Comparison of ENCODE assay signal across 38 cellular contexts in the genomic region with DNA sequence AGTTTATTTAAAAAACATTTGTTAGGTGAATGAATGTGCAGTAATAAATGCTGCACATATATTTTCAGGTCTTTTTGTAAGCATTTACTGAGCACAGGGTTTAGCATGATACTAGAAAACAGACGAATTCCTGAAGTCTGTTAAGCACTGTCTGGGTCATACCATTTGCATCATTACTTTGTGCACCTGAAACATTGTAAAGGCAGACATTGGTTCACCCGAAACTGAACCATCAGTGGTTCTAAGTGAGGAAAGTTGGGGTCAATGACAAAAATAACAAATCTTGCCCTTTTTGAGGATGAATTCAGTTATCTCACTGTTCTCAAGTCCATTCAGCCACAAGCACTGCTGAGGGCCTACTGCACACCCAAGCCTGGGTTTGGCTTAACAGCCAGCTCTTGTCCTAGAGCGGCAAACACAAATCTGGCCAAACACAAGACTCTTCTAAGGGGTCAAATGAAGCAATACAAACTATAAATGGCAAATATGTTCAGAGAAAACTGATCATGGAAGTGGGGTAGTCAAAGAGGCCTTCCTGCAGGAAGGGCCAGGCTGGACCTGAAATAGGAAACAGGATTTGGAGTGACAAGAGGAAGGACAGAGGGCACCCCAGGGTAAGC. TPM values are rescaled to one million over a fixed set of nuclear protein-coding genes. Genes with fewer than 3 reads are reported as not detected.
"Had no signal": no experiment of that assay in that cellular context is flagged by ENCODE, and none has a peak within 500 bp of the region (broad histone marks: within the 10 kb centered on the region; RNA-seq: fewer than 3 reads in every experiment).

No MANE protein-coding gene starts in this region.

- H3K27ac Mint-ChIP-seq: activated B cell treated with CpG ODN at 0.5 μM for 24 hours; activated CD4-positive, alpha-beta memory T cell treated with anti-CD3 and anti-CD28 coated beads for 36 hours; activated CD4-positive, alpha-beta T cell treated with anti-CD3 and anti-CD28 coated beads, Interleukin-2, amount 10 ng/mL, durations not matched to agents 24 days and 14 days; activated CD8-positive, alpha-beta T cell treated with anti-CD3 and anti-CD28 coated beads for 36 hours; activated naive CD4-positive, alpha-beta T cell treated with anti-CD3 and anti-CD28 coated beads for 36 hours; activated naive CD4-positive, alpha-beta T cell treated with anti-CD3 and anti-CD28 coated beads, Interleukin-2, amount 50 U/mL, for 72 hours; activated naive CD8-positive, alpha-beta T cell treated with anti-CD3 and anti-CD28 coated beads for 36 hours; activated T-cell treated with anti-CD3 and anti-CD28 coated beads, Interleukin-2, amount 50 U/mL, for 72 hours; activated T-helper 1 cell treated with anti-CD3 and anti-CD28 coated beads, Interleukin-12 subunit alpha, Interleukin-12 subunit beta, Interleukin-2, Interleukin-4 antibody, amounts not matched to agents 30 ng/mL and 10 ng/mL and 1 ng/mL, durations not matched to agents 14 hours and 24 hours and 36 hours; activated T-helper 17 cell treated with anti-CD3 and anti-CD28 coated beads, Interleukin-2, amount 50 U/mL, for 72 hours; T-cell; T-helper 2 cell treated with Interferon-gamma antibody and Interleukin-4, amounts not matched to agents 5 μg/mL and 100 μg/mL, for 36 hours had no signal

- H3K27ac ChIP-seq: adrenal gland, body of pancreas, brain microvascular endothelial cell, breast epithelium, VCaP had no signal

- H3K4me1 Mint-ChIP-seq: activated B cell treated with CpG ODN at 0.5 μM for 24 hours; activated CD4-positive, alpha-beta T cell treated with anti-CD3 and anti-CD28 coated beads, Interleukin-2, amount 10 ng/mL, durations not matched to agents 24 days and 14 days; activated naive CD8-positive, alpha-beta T cell treated with anti-CD3 and anti-CD28 coated beads for 36 hours; activated T-helper 17 cell treated with anti-CD3 and anti-CD28 coated beads, Interleukin-2, amount 50 U/mL, for 72 hours; T-cell had no signal

- H3K36me3 ChIP-seq: adrenal gland, brain microvascular endothelial cell, breast epithelium had no signal

- H3K4me1 ChIP-seq: adrenal gland, body of pancreas, breast epithelium had no signal

- FAIRE-seq: astrocyte, TTC549 had no signal

- H3K9me3 Mint-ChIP-seq: activated B cell treated with CpG ODN at 0.5 μM for 24 hours; activated CD4-positive, alpha-beta memory T cell treated with anti-CD3 and anti-CD28 coated beads for 36 hours; activated CD4-positive, alpha-beta T cell treated with anti-CD3 and anti-CD28 coated beads, Interleukin-2, amount 10 ng/mL, durations not matched to agents 24 days and 14 days; activated CD8-positive, alpha-beta T cell treated with anti-CD3 and anti-CD28 coated beads for 36 hours; activated naive CD4-positive, alpha-beta T cell treated with anti-CD3 and anti-CD28 coated beads for 36 hours; activated naive CD4-positive, alpha-beta T cell treated with anti-CD3 and anti-CD28 coated beads, Interleukin-2, amount 50 U/mL, for 72 hours; activated naive CD8-positive, alpha-beta T cell treated with anti-CD3 and anti-CD28 coated beads for 36 hours; activated T-cell treated with anti-CD3 and anti-CD28 coated beads, Interleukin-2, amount 50 U/mL, for 4 hours; activated T-cell treated with anti-CD3 and anti-CD28 coated beads, Interleukin-2, amount 50 U/mL, for 72 hours; activated T-helper 1 cell treated with anti-CD3 and anti-CD28 coated beads, Interleukin-12 subunit alpha, Interleukin-12 subunit beta, Interleukin-2, Interleukin-4 antibody, amounts not matched to agents 30 ng/mL and 10 ng/mL and 1 ng/mL, durations not matched to agents 14 hours and 24 hours and 36 hours; activated T-helper 17 cell treated with anti-CD3 and anti-CD28 coated beads, Interleukin-2, amount 50 U/mL, for 72 hours; T-cell; T-helper 2 cell treated with Interferon-gamma antibody and Interleukin-4, amounts not matched to agents 5 μg/mL and 100 μg/mL, for 36 hours had no signal

- DNase-seq: activated B cell treated with CpG ODN at 0.5 μM for 24 hours; activated CD4-positive, alpha-beta memory T cell treated with anti-CD3 and anti-CD28 coated beads for 36 hours; activated CD4-positive, alpha-beta T cell treated with anti-CD3 and anti-CD28 coated beads for 4 hours; activated CD4-positive, alpha-beta T cell treated with anti-CD3 and anti-CD28 coated beads, Interleukin-2, amount 10 ng/mL, durations not matched to agents 24 days and 14 days; activated CD4-positive, alpha-beta T cell treated with anti-CD3 and anti-CD28 coated beads, Interleukin-2, amount 50 U/mL, for 1 hour; activated CD4-positive, alpha-beta T cell treated with anti-CD3 and anti-CD28 coated beads, Interleukin-2, amount 50 U/mL, for 4 hours; activated CD4-positive, CD25-positive, alpha-beta regulatory T cell treated with anti-CD3 and anti-CD28 coated beads, Interleukin-2, amount 50 U/mL, for 72 hours; activated CD8-positive, alpha-beta memory T cell treated with anti-CD3 and anti-CD28 coated beads, Interleukin-2, amount 50 U/mL, for 4 hours; activated CD8-positive, alpha-beta T cell treated with anti-CD3 and anti-CD28 coated beads for 36 hours; activated effector memory CD4-positive, alpha-beta T cell treated with anti-CD3 and anti-CD28 coated beads, Interleukin-2, amount 50 U/mL, for 16 hours; activated gamma-delta T cell treated with Interleukin-2 at 50 U/mL for 16 hours; activated naive CD4-positive, alpha-beta T cell; activated naive CD4-positive, alpha-beta T cell treated with anti-CD3 and anti-CD28 coated beads for 36 hours; activated naive CD4-positive, alpha-beta T cell treated with anti-CD3 and anti-CD28 coated beads, Interleukin-2, amount 50 U/mL, for 16 hours; activated naive CD8-positive, alpha-beta T cell treated with anti-CD3 and anti-CD28 coated beads for 36 hours; activated T-cell treated with anti-CD3 and anti-CD28 coated beads for 4 hours; activated T-cell treated with anti-CD3 and anti-CD28 coated beads, Interleukin-2, amount 50 U/mL, for 1 hour; activated T-cell treated with anti-CD3 and anti-CD28 coated beads, Interleukin-2, amount 50 U/mL, for 4 hours; activated T-cell treated with anti-CD3 and anti-CD28 coated beads, Interleukin-2, amount 50 U/mL, for 72 hours; amniotic stem cell; aorta; body of pancreas; brain microvascular endothelial cell; central memory CD4-positive, alpha-beta T cell; T-cell; T-helper 2 cell; T-helper 9 cell had no signal

- H3K9me3 ChIP-seq: adrenal gland, body of pancreas, breast epithelium had no signal

- H3K27me3 ChIP-seq: adrenal gland, body of pancreas, brain microvascular endothelial cell, breast epithelium had no signal

- H3K4me3 Mint-ChIP-seq: activated B cell treated with CpG ODN at 0.5 μM for 24 hours; activated CD4-positive, alpha-beta memory T cell treated with anti-CD3 and anti-CD28 coated beads for 36 hours; activated CD4-positive, alpha-beta T cell treated with anti-CD3 and anti-CD28 coated beads, Interleukin-2, amount 10 ng/mL, durations not matched to agents 24 days and 14 days; activated CD8-positive, alpha-beta T cell treated with anti-CD3 and anti-CD28 coated beads for 36 hours; activated naive CD4-positive, alpha-beta T cell treated with anti-CD3 and anti-CD28 coated beads for 36 hours; activated naive CD8-positive, alpha-beta T cell treated with anti-CD3 and anti-CD28 coated beads for 36 hours; activated T-cell treated with anti-CD3 and anti-CD28 coated beads, Interleukin-2, amount 50 U/mL, for 4 hours; activated T-cell treated with anti-CD3 and anti-CD28 coated beads, Interleukin-2, amount 50 U/mL, for 72 hours; activated T-helper 1 cell treated with anti-CD3 and anti-CD28 coated beads, Interleukin-12 subunit alpha, Interleukin-12 subunit beta, Interleukin-2, Interleukin-4 antibody, amounts not matched to agents 30 ng/mL and 10 ng/mL and 1 ng/mL, durations not matched to agents 14 hours and 24 hours and 36 hours; activated T-helper 17 cell treated with anti-CD3 and anti-CD28 coated beads, Interleukin-2, amount 50 U/mL, for 72 hours; T-cell; T-helper 2 cell treated with Interferon-gamma antibody and Interleukin-4, amounts not matched to agents 5 μg/mL and 100 μg/mL, for 36 hours had no signal

- H3K36me3 Mint-ChIP-seq: activated CD4-positive, alpha-beta memory T cell treated with anti-CD3 and anti-CD28 coated beads for 36 hours; activated naive CD4-positive, alpha-beta T cell treated with anti-CD3 and anti-CD28 coated beads, Interleukin-2, amount 50 U/mL, for 72 hours; activated naive CD8-positive, alpha-beta T cell treated with anti-CD3 and anti-CD28 coated beads for 36 hours; T-cell had no signal

- H3K4me3 ChIP-seq: adrenal gland, body of pancreas, breast epithelium had no signal

- ATAC-seq: activated CD8-positive, alpha-beta T cell treated with anti-CD3 and anti-CD28 coated beads for 36 hours; activated naive CD4-positive, alpha-beta T cell treated with anti-CD3 and anti-CD28 coated beads, Interleukin-2, amount 50 U/mL, for 72 hours; activated T-cell treated with anti-CD3 and anti-CD28 coated beads, Interleukin-2, amount 50 U/mL, for 4 hours; activated T-cell treated with anti-CD3 and anti-CD28 coated beads, Interleukin-2, amount 50 U/mL, for 72 hours; activated T-helper 17 cell treated with anti-CD3 and anti-CD28 coated beads, Interleukin-2, amount 50 U/mL, for 72 hours; body of pancreas; T-cell had no signal

RNA-seq across cellular contexts. Expression of a gene that starts 21.8 kb away (rescaled TPM):
- total RNA-seq: activated B cell treated with CpG ODN at 0.5 μM for 24 hours; activated CD4-positive, alpha-beta memory T cell treated with anti-CD3 and anti-CD28 coated beads for 36 hours; activated CD4-positive, alpha-beta T cell treated with anti-CD3 and anti-CD28 coated beads, Interleukin-2, amount 10 ng/mL, durations not matched to agents 24 days and 14 days; activated CD8-positive, alpha-beta memory T cell treated with anti-CD3 and anti-CD28 coated beads for 36 hours; activated CD8-positive, alpha-beta T cell treated with anti-CD3 and anti-CD28 coated beads for 36 hours; activated naive CD4-positive, alpha-beta T cell treated with anti-CD3 and anti-CD28 coated beads for 36 hours; activated naive CD4-positive, alpha-beta T cell treated with anti-CD3 and anti-CD28 coated beads, Interleukin-2, amount 50 U/mL, for 72 hours; activated naive CD8-positive, alpha-beta T cell treated with anti-CD3 and anti-CD28 coated beads for 36 hours; activated T-cell treated with anti-CD3 and anti-CD28 coated beads, Interleukin-2, amount 50 U/mL, for 4 hours; activated T-cell treated with anti-CD3 and anti-CD28 coated beads, Interleukin-2, amount 50 U/mL, for 72 hours; activated T-helper 1 cell treated with anti-CD3 and anti-CD28 coated beads, Interleukin-12 subunit alpha, Interleukin-12 subunit beta, Interleukin-2, Interleukin-4 antibody, amounts not matched to agents 30 ng/mL and 10 ng/mL and 1 ng/mL, durations not matched to agents 14 hours and 24 hours and 36 hours; activated T-helper 17 cell treated with anti-CD3 and anti-CD28 coated beads, Interleukin-2, amount 50 U/mL, for 72 hours; T-cell; T-helper 1 cell treated with Interleukin-12 subunit alpha and Interleukin-12 subunit beta and Interleukin-4 antibody, amounts not matched to agents 30 ng/mL and 1 ng/mL, for 36 hours had no signal
